In the genomic region with DNA sequence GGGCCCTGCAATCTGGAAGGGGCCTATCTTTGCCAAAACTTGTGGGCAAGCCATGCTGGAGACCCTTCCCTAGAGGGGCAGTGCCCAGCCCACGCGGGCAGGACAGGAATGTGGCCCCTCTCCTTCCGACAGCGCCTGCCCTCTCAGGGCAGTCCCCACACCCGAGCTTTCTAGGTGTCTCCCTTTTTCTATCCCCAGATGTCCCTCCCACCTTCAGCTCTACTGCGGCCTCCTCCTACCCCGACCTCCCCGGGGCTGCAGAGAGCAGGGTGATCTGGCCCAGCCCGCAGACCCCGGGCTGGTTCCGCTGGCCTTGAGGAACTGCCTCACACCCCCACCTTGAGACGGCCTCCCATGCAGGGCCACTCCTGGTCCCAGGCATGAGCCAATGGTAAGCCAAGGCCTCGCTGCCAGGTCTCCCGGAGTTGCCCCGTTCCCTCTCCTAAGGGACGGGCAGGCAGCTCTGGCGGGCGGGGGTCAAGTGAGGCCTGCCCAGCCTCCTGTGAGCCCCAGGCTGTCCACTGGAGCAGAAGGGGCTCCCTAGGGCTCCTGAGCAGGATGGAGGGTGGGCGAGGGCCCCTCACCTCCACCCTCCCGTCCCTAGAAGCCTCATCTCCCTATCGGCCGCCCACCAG, we compare ENCODE assay signal across 26 cellular contexts. TPM values are rescaled to one million over a fixed set of nuclear protein-coding genes. Genes with fewer than 3 reads are reported as not detected.
DNase-seq lines count a peak whose midpoint lies in the region; ATAC-seq and TF ChIP-seq lines count a peak whose summit lies in the region.
"Had no signal": no experiment of that assay in that cellular context is flagged by ENCODE, and none has a peak within 500 bp of the region (broad histone marks: within the 10 kb centered on the region; RNA-seq: fewer than 3 reads in every experiment).

No MANE protein-coding gene starts in this region.

- peaks cover 10% of the 10 kb centered on the region for H3K27me3 ChIP-seq in BLaER1
- no peaks in the 10 kb centered on the region for H3K27me3 ChIP-seq in CD4-positive, CD25-positive, alpha-beta regulatory T cell (ENCODE audit: control insufficient read depth, insufficient read depth, low read length)
- H3K27me3 ChIP-seq in ascending aorta = no peaks in the 10 kb centered on the region
- H3K27me3 ChIP-seq: ovary, right atrium auricular region, suprapubic skin had no signal

- H3K9me3 Mint-ChIP-seq in CD4-positive, CD25-positive, alpha-beta regulatory T cell = no peaks in the 10 kb centered on the region
- no peaks in the 10 kb centered on the region for H3K9me3 Mint-ChIP-seq in central memory CD8-positive, alpha-beta T cell
- no peaks in the 10 kb centered on the region for H3K9me3 Mint-ChIP-seq in naive thymus-derived CD8-positive, alpha-beta T cell
- H3K9me3 Mint-ChIP-seq in stimulated activated effector memory CD8-positive, alpha-beta T cell treated with anti-CD3 and anti-CD28 coated beads, Interleukin-12 subunit alpha, Interleukin-12 subunit beta, amount 100 ng/mL, for 72 hours = no peaks in the 10 kb centered on the region
- H3K9me3 Mint-ChIP-seq: activated T-cell treated with anti-CD3 and anti-CD28 coated beads, Interleukin-2, amount 50 U/mL, for 4 hours; nephron; stimulated activated memory B cell treated with anti-CD40 and anti-IgM and Interleukin-4, amounts not matched to agents 10 μg/mL and 1 μg/mL and 100 μg/mL, for 72 hours; T-cell had no signal

- H3K4me1 ChIP-seq in BLaER1 (peaks cover 100% of the 10 kb centered on the region), ascending aorta (no peaks in the 10 kb centered on the region)
- peaks cover 98% of the 10 kb centered on the region for H3K4me1 ChIP-seq in CD4-positive, CD25-positive, alpha-beta regulatory T cell (ENCODE audit: control insufficient read depth, insufficient read depth, low read length, poor library complexity, severe bottlenecking)

- H3K27ac ChIP-seq in BLaER1 = no peak overlapping the region
- H3K27ac ChIP-seq in CD4-positive, CD25-positive, alpha-beta regulatory T cell (ENCODE audit: insufficient read depth, low read length, poor library complexity, severe bottlenecking) = peak overlapping the region; percentile 93
- H3K27ac ChIP-seq in ascending aorta = no peak overlapping the region
- H3K27ac ChIP-seq in caudate nucleus (ENCODE audit: low read depth, low read length) = no peak overlapping the region
- H3K27ac ChIP-seq: lower lobe of right lung, ovary, right atrium auricular region, suprapubic skin had no signal

- peak overlapping the region in 1 of 3 donors; percentile 91 for H3K27ac Mint-ChIP-seq in CD4-positive, CD25-positive, alpha-beta regulatory T cell
- no peak overlapping the region for H3K27ac Mint-ChIP-seq in central memory CD8-positive, alpha-beta T cell (ENCODE audit: low read depth)
- peak overlapping the region in 8 of 10 donors; percentile 81 to 92 (median 88) for H3K27ac Mint-ChIP-seq in naive thymus-derived CD8-positive, alpha-beta T cell
- H3K27ac Mint-ChIP-seq in stimulated activated effector memory CD8-positive, alpha-beta T cell treated with anti-CD3 and anti-CD28 coated beads, Interleukin-12 subunit alpha, Interleukin-12 subunit beta, amount 100 ng/mL, for 72 hours = no peak overlapping the region
- H3K27ac Mint-ChIP-seq: activated CD4-positive, alpha-beta T cell treated with anti-CD3 and anti-CD28 coated beads for 36 hours; stimulated activated memory B cell treated with anti-CD40 and anti-IgM and Interleukin-4, amounts not matched to agents 10 μg/mL and 1 μg/mL and 100 μg/mL, for 72 hours; T-cell had no signal

- no peak for DNase-seq in CD4-positive, CD25-positive, alpha-beta regulatory T cell
- no peak for DNase-seq in central memory CD8-positive, alpha-beta T cell (ENCODE audit: low spot score in 2 of 2)
- peak in 1 of 10 donors; percentile 54 for DNase-seq in naive thymus-derived CD8-positive, alpha-beta T cell
- DNase-seq in ascending aorta (ENCODE audit: low spot score in 2 of 2) (no peak), caudate nucleus (lab: John Stamatoyannopoulos, UW) (no peak)
- DNase-seq in stimulated activated effector memory CD8-positive, alpha-beta T cell treated with anti-CD3 and anti-CD28 coated beads, Interleukin-12 subunit alpha, Interleukin-12 subunit beta, amount 100 ng/mL, for 72 hours (ENCODE audit: low spot score in 2 of 2) = no peak
- DNase-seq: activated CD4-positive, alpha-beta T cell treated with anti-CD3 and anti-CD28 coated beads for 36 hours; activated gamma-delta T cell treated with Interleukin-2 at 50 U/mL for 16 hours; activated T-cell treated with anti-CD3 and anti-CD28 coated beads, Interleukin-2, amount 50 U/mL, for 4 hours; cerebellar nuclear complex; DMS153; lower lobe of right lung; NCI-H1105 treated with DMSO at 0.1 percent for 48 hours; NCI-H2029; NCI-H345; NCI-H774; ovary; stimulated activated CD4-positive, alpha-beta T cell treated with anti-CD3 and anti-CD28 coated beads, Interleukin-12 subunit alpha, Interleukin-12 subunit beta, amount 100 ng/mL, for 4 hours; stimulated activated CD4-positive, alpha-beta T cell treated with anti-CD3 and anti-CD28 coated beads, Interleukin-4, amount 100 ng/mL, for 1 hour; T-cell had no signal

- H3K4me3 Mint-ChIP-seq in CD4-positive, CD25-positive, alpha-beta regulatory T cell = peak overlapping the region in 3 of 4 donors; percentile 17 to 64 (median 44)
- peak overlapping the region; percentile 40 for H3K4me3 Mint-ChIP-seq in central memory CD8-positive, alpha-beta T cell
- H3K4me3 Mint-ChIP-seq in naive thymus-derived CD8-positive, alpha-beta T cell = peak overlapping the region in 5 of 10 donors; percentile 28 to 64 (median 43)
- no peak overlapping the region for H3K4me3 Mint-ChIP-seq in stimulated activated effector memory CD8-positive, alpha-beta T cell treated with anti-CD3 and anti-CD28 coated beads, Interleukin-12 subunit alpha, Interleukin-12 subunit beta, amount 100 ng/mL, for 72 hours
- H3K4me3 Mint-ChIP-seq: activated CD4-positive, alpha-beta T cell treated with anti-CD3 and anti-CD28 coated beads for 36 hours; activated T-cell treated with anti-CD3 and anti-CD28 coated beads, Interleukin-2, amount 50 U/mL, for 4 hours; nephron; stimulated activated memory B cell treated with anti-CD40 and anti-IgM and Interleukin-4, amounts not matched to agents 10 μg/mL and 1 μg/mL and 100 μg/mL, for 72 hours had no signal

- TF ChIP-seq CTCF in ascending aorta (IDR thresholded peaks at IDR 0.05) = no peak

- peaks cover 34 to 78% (median 45%) of the 10 kb centered on the region in 4 donors for H3K4me1 Mint-ChIP-seq in CD4-positive, CD25-positive, alpha-beta regulatory T cell
- peaks cover 13% of the 10 kb centered on the region for H3K4me1 Mint-ChIP-seq in central memory CD8-positive, alpha-beta T cell
- H3K4me1 Mint-ChIP-seq in naive thymus-derived CD8-positive, alpha-beta T cell = peaks cover 30 to 74% (median 47%) of the 10 kb centered on the region in 4 donors
- peaks cover 16% of the 10 kb centered on the region for H3K4me1 Mint-ChIP-seq in stimulated activated effector memory CD8-positive, alpha-beta T cell treated with anti-CD3 and anti-CD28 coated beads, Interleukin-12 subunit alpha, Interleukin-12 subunit beta, amount 100 ng/mL, for 72 hours

- H3K9me3 ChIP-seq in BLaER1 (no peaks in the 10 kb centered on the region), ascending aorta (no peaks in the 10 kb centered on the region)
- H3K9me3 ChIP-seq in CD4-positive, CD25-positive, alpha-beta regulatory T cell (ENCODE audit: control insufficient read depth in 2 of 2, low read length in 2 of 2) = no peaks in the 10 kb centered on the region
- H3K9me3 ChIP-seq: lower lobe of right lung, ovary, right atrium auricular region, suprapubic skin had no signal

- no peak for ATAC-seq in CD4-positive, CD25-positive, alpha-beta regulatory T cell (ENCODE audit: low read depth in 2 of 2)
- ATAC-seq in central memory CD8-positive, alpha-beta T cell (replicated peaks; ENCODE audit: extremely low read depth, poor library complexity, severe bottlenecking) = no peak
- ATAC-seq in naive thymus-derived CD8-positive, alpha-beta T cell = no peak
- no peak for ATAC-seq in stimulated activated effector memory CD8-positive, alpha-beta T cell treated with anti-CD3 and anti-CD28 coated beads, Interleukin-12 subunit alpha, Interleukin-12 subunit beta, amount 100 ng/mL, for 72 hours
- ATAC-seq in GM19455 (IDR thresholded peaks at IDR 0.05; ENCODE audit: unreplicated experiment) = no peak
- ATAC-seq: activated CD4-positive, alpha-beta T cell treated with anti-CD3 and anti-CD28 coated beads for 36 hours; activated T-cell treated with anti-CD3 and anti-CD28 coated beads, Interleukin-2, amount 50 U/mL, for 4 hours; stimulated activated memory B cell treated with anti-CD40 and anti-IgM and Interleukin-4, amounts not matched to agents 10 μg/mL and 1 μg/mL and 100 μg/mL, for 72 hours; T-cell had no signal

- H3K27me3 Mint-ChIP-seq in CD4-positive, CD25-positive, alpha-beta regulatory T cell = no peaks in the 10 kb centered on the region
- no peaks in the 10 kb centered on the region for H3K27me3 Mint-ChIP-seq in central memory CD8-positive, alpha-beta T cell
- H3K27me3 Mint-ChIP-seq in naive thymus-derived CD8-positive, alpha-beta T cell = peaks cover 0 to under 1% (median 0%) of the 10 kb centered on the region in 5 donors
- H3K27me3 Mint-ChIP-seq: stimulated activated memory B cell treated with anti-CD40 and anti-IgM and Interleukin-4, amounts not matched to agents 10 μg/mL and 1 μg/mL and 100 μg/mL, for 72 hours; T-cell had no signal

- intact Hi-C loops in ascending aorta (cut with DNase I) = no loop called here

- no peak overlapping the region for H3K9ac ChIP-seq in BLaER1

- H3K4me2 ChIP-seq in BLaER1 = peak overlapping the region; percentile 82

- peaks cover 6% of the 10 kb centered on the region; the same call in 1 of the 2 replicates for H3K36me3 ChIP-seq in BLaER1
- H3K36me3 ChIP-seq in CD4-positive, CD25-positive, alpha-beta regulatory T cell (ENCODE audit: control insufficient read depth, insufficient read depth, low read length) = no peaks in the 10 kb centered on the region
- H3K36me3 ChIP-seq in ascending aorta = no peaks in the 10 kb centered on the region
- H3K36me3 ChIP-seq: ovary, suprapubic skin had no signal

- peaks cover 4% of the 10 kb centered on the region for H3K36me3 Mint-ChIP-seq in CD4-positive, CD25-positive, alpha-beta regulatory T cell
- H3K36me3 Mint-ChIP-seq in central memory CD8-positive, alpha-beta T cell (ENCODE audit: insufficient read depth) = peaks cover 16% of the 10 kb centered on the region
- no peaks in the 10 kb centered on the region for H3K36me3 Mint-ChIP-seq in naive thymus-derived CD8-positive, alpha-beta T cell
- peaks cover 28% of the 10 kb centered on the region for H3K36me3 Mint-ChIP-seq in stimulated activated effector memory CD8-positive, alpha-beta T cell treated with anti-CD3 and anti-CD28 coated beads, Interleukin-12 subunit alpha, Interleukin-12 subunit beta, amount 100 ng/mL, for 72 hours
- H3K36me3 Mint-ChIP-seq: T-cell had no signal

- POLR2A ChIA-PET in naive thymus-derived CD8-positive, alpha-beta T cell (lab: Charles Lee) = interaction anchor here (13.9 to 34.9 kb wide), 4 partner anchors 1 to 119 kb away, joined by 177 to 4622 read pairs (median 901); partner anchors contain the start of gene KLF2

- H4K20me1 ChIP-seq in BLaER1 = peaks cover 88% of the 10 kb centered on the region

- H3K4me3 ChIP-seq in BLaER1 = no peak overlapping the region
- no peak overlapping the region for H3K4me3 ChIP-seq in CD4-positive, CD25-positive, alpha-beta regulatory T cell (ENCODE audit: low read depth, low read length)
- H3K4me3 ChIP-seq in ascending aorta = no peak overlapping the region
- H3K4me3 ChIP-seq: ovary, right atrium auricular region, suprapubic skin had no signal

RNA-seq across cellular contexts. Expression of gene KLF2, which starts 39.7 kb away (rescaled TPM):
- 725 TPM for total RNA-seq in CD4-positive, CD25-positive, alpha-beta regulatory T cell
- 100 to 1,000 TPM in 2 of 4 donors, 10 to 100 TPM in 2; 95.1 to 139 (median 118) TPM for polyA plus RNA-seq in CD4-positive, CD25-positive, alpha-beta regulatory T cell
- total RNA-seq in naive thymus-derived CD8-positive, alpha-beta T cell = 100 to 1,000 TPM; 386 to 393 TPM
- 100 to 1,000 TPM; 115 to 216 (median 166) TPM for polyA plus RNA-seq in naive thymus-derived CD8-positive, alpha-beta T cell
- 281 TPM for total RNA-seq in ascending aorta

Comparison
In these comparisons a context has a peak if more than half of its experiments do, and no peak if none do; other contexts are left out.
1. H3K27ac Mint-ChIP-seq: peak in naive thymus-derived CD8-positive, alpha-beta T cell (8 of 10); none in central memory CD8-positive, alpha-beta T cell (single experiment) and stimulated activated effector memory CD8-positive, alpha-beta T cell treated with anti-CD3 and anti-CD28 coated beads, Interleukin-12 subunit alpha, Interleukin-12 subunit beta, amount 100 ng/mL, for 72 hours (single experiment).